ENCODE assay signal across 9 cellular contexts in the genomic region with DNA sequence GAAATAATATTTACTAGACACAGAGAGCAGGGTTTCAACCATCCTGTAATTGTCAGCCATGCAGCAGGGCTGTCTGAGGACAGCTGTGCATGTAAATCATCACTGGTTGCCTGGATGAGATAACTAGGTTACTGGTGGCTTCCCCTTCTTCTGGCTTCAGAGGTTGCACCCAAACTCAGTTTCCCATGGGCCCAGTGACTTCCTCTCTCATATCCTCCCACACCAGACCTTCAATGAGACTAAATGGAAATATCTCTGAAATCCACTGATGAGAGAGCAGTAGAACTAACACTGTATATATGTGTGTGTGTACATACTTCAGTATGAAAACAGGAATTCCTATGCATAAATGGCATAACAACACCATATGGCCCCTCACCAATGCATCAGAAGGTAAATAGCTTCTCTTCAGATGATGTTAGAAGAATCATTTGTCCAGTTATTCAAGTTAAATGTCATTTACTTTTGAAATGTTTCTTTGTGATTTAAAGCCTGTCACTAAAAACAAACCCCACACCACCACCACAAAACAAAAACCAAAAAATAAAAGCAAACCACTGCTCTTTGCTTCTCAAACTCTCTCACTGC. TPM values are rescaled to one million over a fixed set of nuclear protein-coding genes. Genes with fewer than 3 reads are reported as not detected.
DNase-seq lines count a peak whose midpoint lies in the region; ATAC-seq, FAIRE-seq and TF ChIP-seq lines count a peak whose summit lies in the region.
"Had no signal": no experiment of that assay in that cellular context is flagged by ENCODE, and none has a peak within 500 bp of the region (broad histone marks: within the 10 kb centered on the region; RNA-seq: fewer than 3 reads in every experiment).

No MANE protein-coding gene starts in this region.

- BruUV-seq in HepG2 (replicated peaks; lab: Mats Ljungman, UMichigan): no TSS peak

- no peak overlapping the region for H3K4me3 ChIP-seq in NB4 (ENCODE audit: low read depth, low read length)
- H3K4me3 ChIP-seq in HepG2 (replicated peaks in 1 of 3; ENCODE audit: insufficient read depth in 1 of 3, low read depth in 2 of 3, low read length in 3 of 3): no peak overlapping the region

- no peak overlapping the region for H3K27ac Mint-ChIP-seq in activated CD4-positive, alpha-beta memory T cell treated with anti-CD3 and anti-CD28 coated beads for 36 hours
- no peak overlapping the region for H3K27ac Mint-ChIP-seq in activated CD4-positive, alpha-beta memory T cell treated with anti-CD3 and anti-CD28 coated beads, Interleukin-2, amount 10 ng/mL, durations not matched to agents 7 days and 5 days
- H3K27ac Mint-ChIP-seq in stimulated activated naive B cell treated with anti-CD40 and anti-IgM and Interleukin-4, amounts not matched to agents 10 μg/mL and 1 μg/mL and 100 μg/mL, for 72 hours: peak overlapping the region; percentile 84

- H3K9ac ChIP-seq in HepG2 (ENCODE audit: insufficient read depth, low read depth, low read length): no peak overlapping the region
- H3K9ac ChIP-seq: parathyroid adenoma had no signal

- intact Hi-C loops in activated CD4-positive, alpha-beta memory T cell treated with anti-CD3 and anti-CD28 coated beads for 36 hours (cut with micrococcal nuclease): loop anchor here (2.0 kb wide), 1 partner anchor 61 kb away; no protein-coding TSS in a partner anchor
- intact Hi-C loops in sciatic nerve (cut with DNase I): no loop called here
- intact Hi-C loops in HepG2 (cut with micrococcal nuclease; ENCODE audit: unreplicated experiment): no loop called here

- H3K36me3 Mint-ChIP-seq in activated CD4-positive, alpha-beta memory T cell treated with anti-CD3 and anti-CD28 coated beads for 36 hours: no peaks in the 10 kb centered on the region
- no peaks in the 10 kb centered on the region for H3K36me3 Mint-ChIP-seq in activated CD4-positive, alpha-beta memory T cell treated with anti-CD3 and anti-CD28 coated beads, Interleukin-2, amount 10 ng/mL, durations not matched to agents 7 days and 5 days (ENCODE audit: low read depth)
- H3K36me3 Mint-ChIP-seq in stimulated activated naive B cell treated with anti-CD40 and anti-IgM and Interleukin-4, amounts not matched to agents 10 μg/mL and 1 μg/mL and 100 μg/mL, for 72 hours: peaks cover 0 to 2% of the 10 kb centered on the region in 2 donors

- ATAC-seq in HG02763 (IDR thresholded peaks at IDR 0.05; ENCODE audit: unreplicated experiment) (peak; percentile 69), sciatic nerve (no peak), HepG2 (no peak)
- ATAC-seq in stimulated activated naive B cell treated with anti-CD40 and anti-IgM and Interleukin-4, amounts not matched to agents 10 μg/mL and 1 μg/mL and 100 μg/mL, for 72 hours (replicated peaks): peak; percentile 89 to 91

- no peak for TF ChIP-seq EP300 in HepG2 (IDR thresholded peaks at IDR 0.05; ENCODE audit: low read depth in 2 of 2, low read length in 2 of 2)
- TF ChIP-seq EP300 in HepG2 (CRISPR knock-in tag; IDR thresholded peaks at IDR 0.05; ENCODE audit: borderline replicate concordance): no peak

- no peak for FAIRE-seq in HepG2 (lab: Jason Lieb, UNC)

- no peaks in the 10 kb centered on the region for H3K9me3 Mint-ChIP-seq in activated CD4-positive, alpha-beta memory T cell treated with anti-CD3 and anti-CD28 coated beads for 36 hours
- H3K9me3 Mint-ChIP-seq in activated CD4-positive, alpha-beta memory T cell treated with anti-CD3 and anti-CD28 coated beads, Interleukin-2, amount 10 ng/mL, durations not matched to agents 7 days and 5 days: no peaks in the 10 kb centered on the region
- H3K9me3 Mint-ChIP-seq in stimulated activated naive B cell treated with anti-CD40 and anti-IgM and Interleukin-4, amounts not matched to agents 10 μg/mL and 1 μg/mL and 100 μg/mL, for 72 hours: no peaks in the 10 kb centered on the region

- TF ChIP-seq POLR2A in NB4 (IDR thresholded peaks at IDR 0.05; ENCODE audit: extremely low read depth, insufficient read length) (no peak), HepG2 (IDR thresholded peaks at IDR 0.05; ENCODE audit: insufficient read depth in 1 of 2, low read depth in 2 of 2, low read length in 2 of 2) (no peak)

- peak; percentile 38 for DNase-seq in activated CD4-positive, alpha-beta memory T cell treated with anti-CD3 and anti-CD28 coated beads for 36 hours
- no peak for DNase-seq in activated CD4-positive, alpha-beta memory T cell treated with anti-CD3 and anti-CD28 coated beads, Interleukin-2, amount 10 ng/mL, durations not matched to agents 7 days and 5 days
- DNase-seq in NB4 (ENCODE audit: low read depth) (peak; percentile 65), sciatic nerve (ENCODE audit: low spot score) (no peak), NCI-H2227 treated with DMSO at 0.1 percent for 48 hours (lab: John Stamatoyannopoulos, UW) (no peak), HepG2 (ENCODE audit: low spot score) (no peak)
- peak; percentile 69 for DNase-seq in stimulated activated naive B cell treated with anti-CD40 and anti-IgM and Interleukin-4, amounts not matched to agents 10 μg/mL and 1 μg/mL and 100 μg/mL, for 72 hours

- H3K4me3 Mint-ChIP-seq in activated CD4-positive, alpha-beta memory T cell treated with anti-CD3 and anti-CD28 coated beads for 36 hours: no peak overlapping the region
- H3K4me3 Mint-ChIP-seq in activated CD4-positive, alpha-beta memory T cell treated with anti-CD3 and anti-CD28 coated beads, Interleukin-2, amount 10 ng/mL, durations not matched to agents 7 days and 5 days: no peak overlapping the region
- peak overlapping the region; percentile 42 to 55 for H3K4me3 Mint-ChIP-seq in stimulated activated naive B cell treated with anti-CD40 and anti-IgM and Interleukin-4, amounts not matched to agents 10 μg/mL and 1 μg/mL and 100 μg/mL, for 72 hours

- no peak overlapping the region for H3K4me2 ChIP-seq in HepG2 (ENCODE audit: low read depth, low read length)

- H4K20me1 ChIP-seq in HepG2 (ENCODE audit: insufficient read depth, low read length): no peaks in the 10 kb centered on the region

- POLR2A ChIA-PET in activated CD4-positive, alpha-beta memory T cell treated with anti-CD3 and anti-CD28 coated beads for 36 hours (lab: Charles Lee): no interaction called here
- POLR2A ChIA-PET in activated CD4-positive, alpha-beta memory T cell treated with anti-CD3 and anti-CD28 coated beads, Interleukin-2, amount 10 ng/mL, durations not matched to agents 7 days and 5 days (lab: Charles Lee): interaction anchor here (1.7 kb wide), 1 partner anchor 70 kb away, joined by 9 read pairs; no protein-coding TSS in a partner anchor
- POLR2A ChIA-PET in HepG2 (lab: Yijun Ruan, JAX): no interaction called here

- no peak overlapping the region for H2AFZ ChIP-seq in HepG2 (ENCODE audit: low read length)
- H2AFZ ChIP-seq: parathyroid adenoma had no signal

- no peaks in the 10 kb centered on the region for H3K27me3 Mint-ChIP-seq in activated CD4-positive, alpha-beta memory T cell treated with anti-CD3 and anti-CD28 coated beads for 36 hours
- no peaks in the 10 kb centered on the region for H3K27me3 Mint-ChIP-seq in activated CD4-positive, alpha-beta memory T cell treated with anti-CD3 and anti-CD28 coated beads, Interleukin-2, amount 10 ng/mL, durations not matched to agents 7 days and 5 days
- H3K27me3 Mint-ChIP-seq in stimulated activated naive B cell treated with anti-CD40 and anti-IgM and Interleukin-4, amounts not matched to agents 10 μg/mL and 1 μg/mL and 100 μg/mL, for 72 hours: no peaks in the 10 kb centered on the region

- H3K36me3 ChIP-seq in HepG2 (replicated peaks in 1 of 2; ENCODE audit: control insufficient read depth in 1 of 2, insufficient read depth in 2 of 2, low read length in 2 of 2): no peaks in the 10 kb centered on the region

- no peaks in the 10 kb centered on the region for H3K79me2 ChIP-seq in HepG2 (ENCODE audit: insufficient read depth, low read length)
- H3K79me2 ChIP-seq: parathyroid adenoma had no signal

- in situ Hi-C loops in HepG2 (cut with HindIII; ENCODE audit: extremely low pct_ligation_motif_present, low pct_unique_long_range_greater_than_20kb): loop anchor here (10.0 to 25.0 kb wide), 2 partner anchors 219 to 867 kb away; no protein-coding TSS in a partner anchor

- H3K9me3 ChIP-seq in HepG2 (ENCODE audit: low read length): no peaks in the 10 kb centered on the region

- TF ChIP-seq CTCF in NB4 (IDR thresholded peaks at IDR 0.05; ENCODE audit: low read depth, low read length): no peak
- no peak for TF ChIP-seq CTCF in HepG2 (CRISPR knock-in tag; IDR thresholded peaks at IDR 0.05)

- CTCF ChIA-PET in activated CD4-positive, alpha-beta memory T cell treated with anti-CD3 and anti-CD28 coated beads for 36 hours (lab: Charles Lee): interaction anchor here (0.7 to 4.6 kb wide), 7 partner anchors 10 to 319 kb away, joined by 3 to 58 read pairs (median 16); no protein-coding TSS in a partner anchor
- CTCF ChIA-PET in activated CD4-positive, alpha-beta memory T cell treated with anti-CD3 and anti-CD28 coated beads, Interleukin-2, amount 10 ng/mL, durations not matched to agents 7 days and 5 days (lab: Charles Lee): interaction anchor here (0.8 to 2.1 kb wide), 6 partner anchors 10 to 546 kb away, joined by 3 to 9 read pairs (median 3); no protein-coding TSS in a partner anchor
- CTCF ChIA-PET in HepG2 (lab: Yijun Ruan, JAX; ENCODE audit: low intra/inter-chr PET ratio, low total read pairs): interaction anchor here (1.0 to 4.0 kb wide), 4 partner anchors 70 to 546 kb away, joined by 3 to 39 read pairs (median 10); no protein-coding TSS in a partner anchor

- peaks cover 23% of the 10 kb centered on the region for H3K4me1 Mint-ChIP-seq in activated CD4-positive, alpha-beta memory T cell treated with anti-CD3 and anti-CD28 coated beads for 36 hours (ENCODE audit: low read depth)
- H3K4me1 Mint-ChIP-seq in activated CD4-positive, alpha-beta memory T cell treated with anti-CD3 and anti-CD28 coated beads, Interleukin-2, amount 10 ng/mL, durations not matched to agents 7 days and 5 days: peaks cover 31% of the 10 kb centered on the region
- H3K4me1 Mint-ChIP-seq in stimulated activated naive B cell treated with anti-CD40 and anti-IgM and Interleukin-4, amounts not matched to agents 10 μg/mL and 1 μg/mL and 100 μg/mL, for 72 hours: peaks cover 39 to 72% of the 10 kb centered on the region in 2 donors

- peaks cover 0 to 5% of the 10 kb centered on the region in 2 experiments; a peak in 1 of 5 replicates for H3K27me3 ChIP-seq in HepG2 (ENCODE audit: control insufficient read depth in 1 of 2, insufficient read depth in 2 of 2, low read length in 2 of 2)

- no peak for TF ChIP-seq RAD21 in HepG2 (CRISPR knock-in tag; IDR thresholded peaks at IDR 0.05)

- H3K27ac ChIP-seq in HepG2 (ENCODE audit: extremely low read length, insufficient read depth, low read length): no peak overlapping the region
- H3K27ac ChIP-seq: parathyroid adenoma had no signal

- H3K4me1 ChIP-seq in HepG2 (ENCODE audit: insufficient read depth, low read length): peaks cover 8% of the 10 kb centered on the region; the same call in 1 of the 2 replicates
- H3K4me1 ChIP-seq: parathyroid adenoma had no signal

RNA-seq across cellular contexts. Expression of a gene that starts 51.0 kb away (rescaled TPM):
- not detected for total RNA-seq in activated CD4-positive, alpha-beta memory T cell treated with anti-CD3 and anti-CD28 coated beads for 36 hours
- not detected for total RNA-seq in activated CD4-positive, alpha-beta memory T cell treated with anti-CD3 and anti-CD28 coated beads, Interleukin-2, amount 10 ng/mL, durations not matched to agents 7 days and 5 days
- 3.3 TPM for total RNA-seq in sciatic nerve
- not detected in 2 replicates for total RNA-seq in HepG2 (2016; rRNA removed; fragmentation: Illumina TruSeq; extraction: Trizol)
- total RNA-seq in HepG2 (2016; cell fraction: cytosol; rRNA removed; fragmentation: Illumina TruSeq; extraction: Trizol; ENCODE audit: low read depth): not detected in 2 replicates
- total RNA-seq in HepG2 (2016; cell fraction: insoluble cytoplasmic fraction; rRNA removed; fragmentation: Illumina TruSeq; extraction: Trizol): not detected in 2 replicates
- not detected in 2 replicates for total RNA-seq in HepG2 (2016; cell fraction: membrane; rRNA removed; fragmentation: Illumina TruSeq; extraction: Trizol)
- not detected in 2 replicates for total RNA-seq in HepG2 (2016; cell fraction: nucleus; rRNA removed; fragmentation: Illumina TruSeq; extraction: Trizol)
- polyA plus RNA-seq in HepG2 (2011; rRNA removed): not detected in 2 replicates
- not detected in 2 replicates for polyA plus RNA-seq in HepG2 (2011; cell fraction: cytosol; rRNA removed)
- not detected in 2 replicates for polyA plus RNA-seq in HepG2 (2011; cell fraction: nucleus; rRNA removed)
- polyA plus RNA-seq in HepG2 (2012): not detected in 2 replicates
- polyA plus RNA-seq in HepG2 (2016; cell fraction: cytosol; fragmentation: Illumina TruSeq; extraction: Trizol; ENCODE audit: low read depth): not detected in 2 replicates
- not detected in 2 replicates for polyA plus RNA-seq in HepG2 (2016; cell fraction: insoluble cytoplasmic fraction; fragmentation: Illumina TruSeq; extraction: Trizol; ENCODE audit: low read depth)
- not detected in 2 replicates for polyA plus RNA-seq in HepG2 (2016; cell fraction: membrane; fragmentation: Illumina TruSeq; extraction: Trizol; ENCODE audit: low read depth)
- polyA plus RNA-seq in HepG2 (2016; cell fraction: nucleus; fragmentation: Illumina TruSeq; extraction: Trizol; ENCODE audit: insufficient read depth, low read depth): not detected in 2 replicates
- polyA minus RNA-seq in HepG2 (2011; rRNA and poly(A)+ RNA removed; ENCODE audit: low replicate concordance): 2.0 TPM in 1 of 2 replicates, not detected in the other
- not detected in 2 replicates for polyA minus RNA-seq in HepG2 (2011; cell fraction: cytosol; rRNA and poly(A)+ RNA removed)
- polyA minus RNA-seq in HepG2 (2011; cell fraction: nucleus; rRNA and poly(A)+ RNA removed): not detected in 2 replicates

Comparison
In these comparisons a context has a peak if more than half of its experiments do, and no peak if none do; other contexts are left out.
1. DNase-seq: peak in activated CD4-positive, alpha-beta memory T cell treated with anti-CD3 and anti-CD28 coated beads for 36 hours (single experiment), NB4 (single experiment) and stimulated activated naive B cell treated with anti-CD40 and anti-IgM and Interleukin-4, amounts not matched to agents 10 μg/mL and 1 μg/mL and 100 μg/mL, for 72 hours (single experiment); none in activated CD4-positive, alpha-beta memory T cell treated with anti-CD3 and anti-CD28 coated beads, Interleukin-2, amount 10 ng/mL, durations not matched to agents 7 days and 5 days (single experiment), sciatic nerve (single experiment), NCI-H2227 treated with DMSO at 0.1 percent for 48 hours (single experiment) and HepG2 (single experiment).
2. H3K4me3 Mint-ChIP-seq: peak in stimulated activated naive B cell treated with anti-CD40 and anti-IgM and Interleukin-4, amounts not matched to agents 10 μg/mL and 1 μg/mL and 100 μg/mL, for 72 hours (2 of 2); none in activated CD4-positive, alpha-beta memory T cell treated with anti-CD3 and anti-CD28 coated beads for 36 hours (single experiment) and activated CD4-positive, alpha-beta memory T cell treated with anti-CD3 and anti-CD28 coated beads, Interleukin-2, amount 10 ng/mL, durations not matched to agents 7 days and 5 days (single experiment).
3. ATAC-seq: peak in HG02763 (single experiment) and stimulated activated naive B cell treated with anti-CD40 and anti-IgM and Interleukin-4, amounts not matched to agents 10 μg/mL and 1 μg/mL and 100 μg/mL, for 72 hours (2 of 2); none in sciatic nerve (single experiment) and HepG2 (single experiment).